19 cellular contexts compared by ENCODE assay signal in genomic region chr7:13910805-13911551, GRCh38.
DNase-seq lines count a peak whose midpoint lies in the region; ATAC-seq, FAIRE-seq and TF ChIP-seq lines count a peak whose summit lies in the region.
"Had no signal": no experiment of that assay in that cellular context is flagged by ENCODE, and none has a peak within 500 bp of the region (broad histone marks: within the 10 kb centered on the region; RNA-seq: fewer than 3 reads in every experiment).

No MANE protein-coding gene starts in this region.

- H2AFZ ChIP-seq in HepG2 (ENCODE audit: low read length): no peak overlapping the region

- TF ChIP-seq POLR2A in HepG2 (IDR thresholded peaks at IDR 0.05; ENCODE audit: insufficient read depth in 1 of 2, low read depth in 2 of 2, low read length in 2 of 2): no peak
- no peak for TF ChIP-seq POLR2A in right lobe of liver (IDR thresholded peaks at IDR 0.05)

- H3K36me3 Mint-ChIP-seq in activated T-helper 2 cell treated with anti-CD3 and anti-CD28 coated beads, Interferon-gamma antibody, Interleukin-2, Interleukin-4, amounts not matched to agents 10 μg/mL and 5 μg/mL and 100 μg/mL, durations not matched to agents 14 hours and 24 hours and 36 hours (ENCODE audit: low read depth): no peaks in the 10 kb centered on the region
- H3K36me3 Mint-ChIP-seq: activated naive CD8-positive, alpha-beta T cell had no signal

- no TSS peak for BruUV-seq in HepG2 (replicated peaks; lab: Mats Ljungman, UMichigan)

- no peaks in the 10 kb centered on the region for H3K36me3 ChIP-seq in HepG2 (replicated peaks in 1 of 2; ENCODE audit: control insufficient read depth in 1 of 2, insufficient read depth in 2 of 2, low read length in 2 of 2)
- no peaks in the 10 kb centered on the region for H3K36me3 ChIP-seq in right lobe of liver

- in situ Hi-C loops in HepG2 (cut with HindIII; ENCODE audit: extremely low pct_ligation_motif_present, low pct_unique_long_range_greater_than_20kb): no loop called here

- no peak overlapping the region for H3K27ac Mint-ChIP-seq in activated T-helper 2 cell treated with anti-CD3 and anti-CD28 coated beads, Interferon-gamma antibody, Interleukin-2, Interleukin-4, amounts not matched to agents 10 μg/mL and 5 μg/mL and 100 μg/mL, durations not matched to agents 14 hours and 24 hours and 36 hours
- no peak overlapping the region for H3K27ac Mint-ChIP-seq in stimulated activated naive CD8-positive, alpha-beta T cell treated with anti-CD3 and anti-CD28 coated beads, Interleukin-15, amount 100 ng/mL, for 72 hours
- H3K27ac Mint-ChIP-seq: activated naive CD8-positive, alpha-beta T cell had no signal

- H3K4me1 ChIP-seq in HepG2 (ENCODE audit: insufficient read depth, low read length) (no peaks in the 10 kb centered on the region), right lobe of liver (no peaks in the 10 kb centered on the region)

- TF ChIP-seq CTCF in HepG2 (CRISPR knock-in tag; IDR thresholded peaks at IDR 0.05) (no peak), right lobe of liver (IDR thresholded peaks at IDR 0.05) (no peak)

- peak overlapping the region; percentile 17 for H3K4me3 Mint-ChIP-seq in activated T-helper 2 cell treated with anti-CD3 and anti-CD28 coated beads, Interferon-gamma antibody, Interleukin-2, Interleukin-4, amounts not matched to agents 10 μg/mL and 5 μg/mL and 100 μg/mL, durations not matched to agents 14 hours and 24 hours and 36 hours (ENCODE audit: low read depth)
- no peak overlapping the region for H3K4me3 Mint-ChIP-seq in stimulated activated naive CD8-positive, alpha-beta T cell treated with anti-CD3 and anti-CD28 coated beads, Interleukin-15, amount 100 ng/mL, for 72 hours
- H3K4me3 Mint-ChIP-seq: activated naive CD8-positive, alpha-beta T cell had no signal

- CTCF ChIA-PET in HepG2 (lab: Yijun Ruan, JAX; ENCODE audit: low intra/inter-chr PET ratio, low total read pairs): no interaction called here

- H3K79me2 ChIP-seq in HepG2 (ENCODE audit: insufficient read depth, low read length): no peaks in the 10 kb centered on the region

- intact Hi-C loops in HepG2 (cut with micrococcal nuclease; ENCODE audit: unreplicated experiment): no loop called here
- intact Hi-C loops in right lobe of liver (cut with DNase I): no loop called here
- intact Hi-C loops in activated T-helper 2 cell treated with anti-CD3 and anti-CD28 coated beads, Interferon-gamma antibody, Interleukin-2, Interleukin-4, amounts not matched to agents 10 μg/mL and 5 μg/mL and 100 μg/mL, durations not matched to agents 14 hours and 24 hours and 36 hours (cut with micrococcal nuclease): loop anchor here (2.0 kb wide), 1 partner anchor 78 kb away; the partner anchor contains the start of gene ETV1

- H4K20me1 ChIP-seq in HepG2 (ENCODE audit: insufficient read depth, low read length): no peaks in the 10 kb centered on the region

- TF ChIP-seq EP300 in HepG2 (IDR thresholded peaks at IDR 0.05; ENCODE audit: low read depth in 2 of 2, low read length in 2 of 2): no peak
- TF ChIP-seq EP300 in HepG2 (CRISPR knock-in tag; IDR thresholded peaks at IDR 0.05; ENCODE audit: borderline replicate concordance): no peak

- no peak for TF ChIP-seq RAD21 in HepG2 (CRISPR knock-in tag; IDR thresholded peaks at IDR 0.05)

- H3K4me3 ChIP-seq in HepG2 (replicated peaks in 1 of 3; ENCODE audit: insufficient read depth in 1 of 3, low read depth in 2 of 3, low read length in 3 of 3): no peak overlapping the region
- H3K4me3 ChIP-seq in right lobe of liver: no peak overlapping the region

- H3K27ac ChIP-seq in HepG2 (ENCODE audit: extremely low read length, insufficient read depth, low read length) (no peak overlapping the region), right lobe of liver (no peak overlapping the region)

- DNase-seq in HepG2 (ENCODE audit: low spot score): no peak
- no peak for DNase-seq in right lobe of liver
- peak; percentile 16 for DNase-seq in NCI-H69 (lab: John Stamatoyannopoulos, UW)
- DNase-seq in activated T-helper 2 cell treated with anti-CD3 and anti-CD28 coated beads, Interferon-gamma antibody, Interleukin-2, Interleukin-4, amounts not matched to agents 10 μg/mL and 5 μg/mL and 100 μg/mL, durations not matched to agents 14 hours and 24 hours and 36 hours (ENCODE audit: low spot score): no peak
- DNase-seq in stimulated activated naive CD8-positive, alpha-beta T cell treated with anti-CD3 and anti-CD28 coated beads, Interleukin-15, amount 100 ng/mL, for 72 hours: no peak
- DNase-seq in putamen (ENCODE audit: low spot score): no peak
- DNase-seq in medulla oblongata (ENCODE audit: extremely low spot score): no peak
- DNase-seq: activated CD4-positive, CD25-positive, alpha-beta regulatory T cell treated with anti-CD3 and anti-CD28 coated beads, Interleukin-2, amount 50 U/mL, for 72 hours; activated T-cell treated with anti-CD3 and anti-CD28 coated beads, Interleukin-2, amount 50 U/mL, for 1 hour; COR-L47; GOT3; kidney; mesenchymal stem cell; NCI-H1105; NCI-H82; retina had no signal

- 51% methylated on average over 8 of the region's 8 CpGs for WGBS in HepG2 (ENCODE audit: low lambda C conversion rate)
- WGBS in right lobe of liver (ENCODE audit: insufficient coverage, low coverage, low lambda C conversion rate, missing lambda C conversion rate): 68% methylated on average over 8 of the region's 8 CpGs

- no peak overlapping the region for H3K9ac ChIP-seq in HepG2 (ENCODE audit: insufficient read depth, low read depth, low read length)

- peaks cover 25% of the 10 kb centered on the region for H3K4me1 Mint-ChIP-seq in activated T-helper 2 cell treated with anti-CD3 and anti-CD28 coated beads, Interferon-gamma antibody, Interleukin-2, Interleukin-4, amounts not matched to agents 10 μg/mL and 5 μg/mL and 100 μg/mL, durations not matched to agents 14 hours and 24 hours and 36 hours (ENCODE audit: low read depth)
- peaks cover 21% of the 10 kb centered on the region for H3K4me1 Mint-ChIP-seq in stimulated activated naive CD8-positive, alpha-beta T cell treated with anti-CD3 and anti-CD28 coated beads, Interleukin-15, amount 100 ng/mL, for 72 hours

- ATAC-seq in HepG2 (no peak), right lobe of liver (no peak), HG02610 (IDR thresholded peaks at IDR 0.05; ENCODE audit: unreplicated experiment) (no peak)
- peak; percentile 75 for ATAC-seq in stimulated activated naive CD8-positive, alpha-beta T cell treated with anti-CD3 and anti-CD28 coated beads, Interleukin-15, amount 100 ng/mL, for 72 hours

- H3K4me2 ChIP-seq in HepG2 (ENCODE audit: low read depth, low read length): no peak overlapping the region

- H3K9me3 ChIP-seq in HepG2 (ENCODE audit: low read length): peaks cover 71% of the 10 kb centered on the region
- H3K9me3 ChIP-seq in right lobe of liver: no peaks in the 10 kb centered on the region

- H3K9me3 Mint-ChIP-seq in activated T-helper 2 cell treated with anti-CD3 and anti-CD28 coated beads, Interferon-gamma antibody, Interleukin-2, Interleukin-4, amounts not matched to agents 10 μg/mL and 5 μg/mL and 100 μg/mL, durations not matched to agents 14 hours and 24 hours and 36 hours: no peaks in the 10 kb centered on the region
- H3K9me3 Mint-ChIP-seq in stimulated activated naive CD8-positive, alpha-beta T cell treated with anti-CD3 and anti-CD28 coated beads, Interleukin-15, amount 100 ng/mL, for 72 hours: no peaks in the 10 kb centered on the region

- H3K27me3 ChIP-seq in HepG2 (ENCODE audit: control insufficient read depth in 1 of 2, insufficient read depth in 2 of 2, low read length in 2 of 2) (no peaks in the 10 kb centered on the region), right lobe of liver (no peaks in the 10 kb centered on the region)

- FAIRE-seq in HepG2 (lab: Jason Lieb, UNC): no peak
- FAIRE-seq: G401.6, kidney had no signal

- POLR2A ChIA-PET in HepG2 (lab: Yijun Ruan, JAX): no interaction called here

- H3K27me3 Mint-ChIP-seq in activated T-helper 2 cell treated with anti-CD3 and anti-CD28 coated beads, Interferon-gamma antibody, Interleukin-2, Interleukin-4, amounts not matched to agents 10 μg/mL and 5 μg/mL and 100 μg/mL, durations not matched to agents 14 hours and 24 hours and 36 hours (ENCODE audit: low read depth): peaks cover 1% of the 10 kb centered on the region
- H3K27me3 Mint-ChIP-seq in stimulated activated naive CD8-positive, alpha-beta T cell treated with anti-CD3 and anti-CD28 coated beads, Interleukin-15, amount 100 ng/mL, for 72 hours: no peaks in the 10 kb centered on the region
- H3K27me3 Mint-ChIP-seq: activated naive CD8-positive, alpha-beta T cell had no signal

TF ChIP-seq in HepG2, 621 proteins besides CTCF, POLR2A, EP300 and RAD21:
- peak; percentile 91 for TF ChIP-seq ATF7 (IDR thresholded peaks at IDR 0.05)
- TF ChIP-seq ATF7 (CRISPR knock-in tag; IDR thresholded peaks at IDR 0.05): no peak
- TF ChIP-seq ZFP36L1 (CRISPR knock-in tag; IDR thresholded peaks at IDR 0.05): no peak
- no peak for TF ChIP-seq ZNF260 (CRISPR knock-in tag; IDR thresholded peaks at IDR 0.05; ENCODE audit: borderline replicate concordance, low read depth)
- no peak for TF ChIP-seq SIN3B (IDR thresholded peaks at IDR 0.05; ENCODE audit: low read length)
- TF ChIP-seq CREB1 (IDR thresholded peaks at IDR 0.05): peak; percentile 62
- TF ChIP-seq CREB1 (CRISPR knock-in tag; IDR thresholded peaks at IDR 0.05): no peak
- TF ChIP-seq PCBP2 (optimal IDR thresholded peaks at IDR 0.05; ENCODE audit: low read depth, low read length, poor library complexity, severe bottlenecking): no peak
TF ChIP-seq in HepG2: peak in this region for 2.
